In genomic region chr4:109462297-109462696, GRCh38 we compare ENCODE assay signal across 15 cellular contexts. TPM values are rescaled to one million over a fixed set of nuclear protein-coding genes. Genes with fewer than 3 reads are reported as not detected.
DNase-seq lines count a peak whose midpoint lies in the region; ATAC-seq, FAIRE-seq and TF ChIP-seq lines count a peak whose summit lies in the region.
"Had no signal": no experiment of that assay in that cellular context is flagged by ENCODE, and none has a peak within 500 bp of the region (broad histone marks: within the 10 kb centered on the region; RNA-seq: fewer than 3 reads in every experiment).

No MANE protein-coding gene starts in this region.

- no peak overlapping the region for H3K4me3 Mint-ChIP-seq in glutamatergic neuron (ENCODE audit: unreplicated experiment)
- H3K4me3 Mint-ChIP-seq: activated T-cell treated with anti-CD3 and anti-CD28 coated beads, Interleukin-2, amount 50 U/mL, for 72 hours; memory B cell had no signal

- H3K4me1 ChIP-seq in Karpas-422 (ENCODE audit: low read length): peaks cover 28% of the 10 kb centered on the region

- H3K9me3 ChIP-seq in Karpas-422 (ENCODE audit: low read length): no peaks in the 10 kb centered on the region

- peaks cover 10% of the 10 kb centered on the region for H3K4me1 Mint-ChIP-seq in glutamatergic neuron (ENCODE audit: low read depth, unreplicated experiment)

- H3K27ac Mint-ChIP-seq in glutamatergic neuron (ENCODE audit: unreplicated experiment): peak overlapping the region; percentile 82
- H3K27ac Mint-ChIP-seq: activated T-cell treated with anti-CD3 and anti-CD28 coated beads, Interleukin-2, amount 50 U/mL, for 72 hours; memory B cell had no signal

- FAIRE-seq in GM18507 (lab: Jason Lieb, UNC): peak; percentile 82
- FAIRE-seq: urothelium cell line had no signal

- DNase-seq in GM18507 (ENCODE audit: extremely low spot score, insufficient read length, low read depth): no peak
- DNase-seq in Karpas-422: peak; percentile 57
- no peak for DNase-seq in glutamatergic neuron
- no peak for DNase-seq in putamen (ENCODE audit: low spot score)
- no peak for DNase-seq in NCI-H146 treated with DMSO at 0.1 percent for 48 hours (lab: John Stamatoyannopoulos, UW; ENCODE audit: unreplicated experiment)
- DNase-seq in 8988T: no peak
- DNase-seq: activated T-cell treated with anti-CD3 and anti-CD28 coated beads, Interleukin-2, amount 50 U/mL, for 72 hours; central memory CD4-positive, alpha-beta T cell; heart left ventricle; retina; T1000 had no signal

- H3K9me3 Mint-ChIP-seq in glutamatergic neuron (ENCODE audit: unreplicated experiment): no peaks in the 10 kb centered on the region
- H3K9me3 Mint-ChIP-seq: activated T-cell treated with anti-CD3 and anti-CD28 coated beads, Interleukin-2, amount 50 U/mL, for 72 hours; memory B cell had no signal

- peaks cover 98% of the 10 kb centered on the region for H3K79me2 ChIP-seq in Karpas-422 (ENCODE audit: low read length)

- H3K4me3 ChIP-seq in Karpas-422 (ENCODE audit: low read length): no peak overlapping the region
- H3K4me3 ChIP-seq: heart left ventricle had no signal

- no peak for TF ChIP-seq CTCF in glutamatergic neuron (IDR thresholded peaks at IDR 0.05; ENCODE audit: partially characterized antibody, unreplicated experiment)

- H2AFZ ChIP-seq in Karpas-422 (ENCODE audit: low read length): no peak overlapping the region

- no peaks in the 10 kb centered on the region for H4K20me1 ChIP-seq in Karpas-422 (ENCODE audit: insufficient read depth, low read depth, low read length)

- H3K27ac ChIP-seq in Karpas-422 (ENCODE audit: low read length): no peak overlapping the region
- H3K27ac ChIP-seq: heart left ventricle had no signal

- H3K9me2 ChIP-seq in Karpas-422 (replicated peaks; ENCODE audit: insufficient read depth, low read length): no peaks in the 10 kb centered on the region

- no peaks in the 10 kb centered on the region for H3K27me3 Mint-ChIP-seq in glutamatergic neuron (ENCODE audit: unreplicated experiment)
- H3K27me3 Mint-ChIP-seq: memory B cell had no signal

- no peak overlapping the region for H3K4me2 ChIP-seq in Karpas-422 (ENCODE audit: low read depth, low read length, poor library complexity, severe bottlenecking)

- peaks cover 9% of the 10 kb centered on the region for H3K36me3 Mint-ChIP-seq in glutamatergic neuron (ENCODE audit: unreplicated experiment)

- no peaks in the 10 kb centered on the region for H3K27me3 ChIP-seq in Karpas-422 (ENCODE audit: low read length)
- H3K27me3 ChIP-seq: heart left ventricle had no signal

- H3K36me3 ChIP-seq in Karpas-422 (ENCODE audit: insufficient read depth, low read length): peaks cover 44% of the 10 kb centered on the region

- peak; percentile 72 for ATAC-seq in GM21515 (IDR thresholded peaks at IDR 0.05; ENCODE audit: unreplicated experiment)
- no peak for ATAC-seq in GM18870 (IDR thresholded peaks at IDR 0.05; ENCODE audit: unreplicated experiment)
- ATAC-seq: activated T-cell treated with anti-CD3 and anti-CD28 coated beads, Interleukin-2, amount 50 U/mL, for 72 hours had no signal

- H3K9ac ChIP-seq in Karpas-422 (ENCODE audit: low read length): no peak overlapping the region

RNA-seq across cellular contexts. Expression of gene SEC24B, which starts 28.7 kb away (rescaled TPM):
- total RNA-seq in Karpas-422 (2014; rRNA removed; shearing (Covaris generic); ENCODE audit: low replicate concordance): 17.0 and 50.3 TPM in 2 replicates
- total RNA-seq in glutamatergic neuron (ENCODE audit: unreplicated experiment): 27.6 TPM
